Comparison of ENCODE assay signal across 13 cellular contexts in the genomic region with DNA sequence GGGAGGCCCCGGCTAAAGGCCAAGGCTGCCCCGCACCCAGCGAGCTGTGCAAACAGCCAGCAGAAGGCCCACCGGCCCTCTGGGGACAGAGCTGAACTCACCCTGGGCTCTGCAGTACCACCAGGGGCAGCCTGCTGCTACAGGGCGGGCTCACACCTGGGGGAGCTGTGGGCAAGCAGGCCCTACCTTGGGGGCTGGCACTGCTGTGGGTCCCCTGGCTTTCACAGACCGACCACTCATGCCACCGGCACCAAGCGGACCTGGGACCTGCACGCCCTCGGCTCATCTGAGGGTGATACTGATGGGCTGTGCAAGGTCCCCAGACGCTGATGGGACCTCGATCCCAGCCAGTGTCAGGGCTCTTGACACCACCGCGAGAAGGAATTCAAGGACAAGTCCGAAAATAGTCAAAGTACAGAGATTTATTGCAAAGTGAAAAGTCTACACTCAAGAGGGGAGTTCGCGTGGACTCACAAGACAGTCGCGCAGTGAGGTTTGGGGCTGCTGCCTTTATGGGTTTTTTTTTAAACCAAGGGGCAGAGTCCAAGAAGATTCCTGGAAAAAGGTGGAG.
DNase-seq lines count a peak whose midpoint lies in the region; ATAC-seq, FAIRE-seq and TF ChIP-seq lines count a peak whose summit lies in the region.
"Had no signal": no experiment of that assay in that cellular context is flagged by ENCODE, and none has a peak within 500 bp of the region (broad histone marks: within the 10 kb centered on the region; RNA-seq: fewer than 3 reads in every experiment).

No MANE protein-coding gene starts in this region.

- in situ Hi-C loops in IMR-90 (cut with MboI; ENCODE audit: low sequenced_read_pairs): no loop called here
- in situ Hi-C loops in G401 (cut with HindIII; ENCODE audit: low sequenced_read_pairs): no loop called here

- peak overlapping the region; percentile 95; the same call in 1 of the 2 replicates for H3K56ac ChIP-seq in IMR-90 (ENCODE audit: extremely low read depth, insufficient read depth, low read length)

- no peaks in the 10 kb centered on the region for H3K27me3 ChIP-seq in AG04450 (ENCODE audit: control insufficient read depth, insufficient read depth, low read length)
- no peaks in the 10 kb centered on the region for H3K27me3 ChIP-seq in IMR-90 (ENCODE audit: control insufficient read depth, insufficient read depth, low read length)
- H3K27me3 ChIP-seq in endothelial cell of umbilical vein (ENCODE audit: control insufficient read depth in 2 of 2, insufficient read depth in 2 of 2, low read length in 2 of 2): no peaks in the 10 kb centered on the region

- H2AK5ac ChIP-seq in IMR-90 (ENCODE audit: low read depth, low read length): peak overlapping the region; percentile 100

- peak overlapping the region; percentile 97 for H2AK9ac ChIP-seq in IMR-90 (replicated peaks; ENCODE audit: low read depth, low read length, poor library complexity)

- H3K4me3 Mint-ChIP-seq in nephron progenitor cell: no peak overlapping the region
- H3K4me3 Mint-ChIP-seq in stimulated activated effector memory CD8-positive, alpha-beta T cell treated with anti-CD3 and anti-CD28 coated beads, Interleukin-12 subunit alpha, Interleukin-12 subunit beta, amount 100 ng/mL, for 72 hours: no peak overlapping the region
- H3K4me3 Mint-ChIP-seq: activated B cell treated with CpG ODN at 0.5 μM for 24 hours had no signal

- peaks cover 26% of the 10 kb centered on the region for H3K4me1 ChIP-seq in IMR-90 (ENCODE audit: control insufficient read depth, insufficient read depth, low read length)
- peaks cover 28% of the 10 kb centered on the region for H3K4me1 ChIP-seq in endothelial cell of umbilical vein (ENCODE audit: control insufficient read depth, extremely low read depth, insufficient read depth, low read length)

- peak overlapping the region; percentile 99 for H2BK5ac ChIP-seq in IMR-90 (ENCODE audit: low read depth, low read length, poor library complexity, severe bottlenecking)

- H3K9me3 ChIP-seq in AG04450 (ENCODE audit: control insufficient read depth, insufficient read depth, low read length) (peaks cover 10% of the 10 kb centered on the region), IMR-90 (ENCODE audit: control insufficient read depth, insufficient read depth, low read length) (peaks cover 3% of the 10 kb centered on the region), endothelial cell of umbilical vein (replicated peaks; ENCODE audit: control insufficient read depth, insufficient read depth, low read length) (no peaks in the 10 kb centered on the region)

- TF ChIP-seq RAD21 in IMR-90 (IDR thresholded peaks at IDR 0.05; ENCODE audit: low read length): no peak

- intact Hi-C loops in IMR-90 (cut with micrococcal nuclease): no loop called here
- intact Hi-C loops in endothelial cell of umbilical vein (cut with micrococcal nuclease): loop anchor here (2.0 kb wide), 1 partner anchor 31 kb away; no protein-coding TSS in a partner anchor

- H2BK120ac ChIP-seq in IMR-90 (ENCODE audit: low read depth, low read length): peak overlapping the region; percentile 100

- dilution Hi-C loops in IMR-90 (cut with HindIII; ENCODE audit: low sequenced_read_pairs, unreplicated experiment) (no loop called here), endothelial cell of umbilical vein (cut with MboI; ENCODE audit: extremely low pct_ligation_motif_present, low sequenced_read_pairs) (no loop called here)

- H3K4ac ChIP-seq in IMR-90 (ENCODE audit: low read depth, low read length): peak overlapping the region; percentile 99

- H2BK15ac ChIP-seq in IMR-90 (ENCODE audit: low read depth, low read length): peak overlapping the region; percentile 98; the same call in 2 of the 3 replicates

- FAIRE-seq in endothelial cell of umbilical vein (lab: Jason Lieb, UNC): no peak
- FAIRE-seq: small intestine had no signal

- no peaks in the 10 kb centered on the region for H3K36me3 ChIP-seq in IMR-90 (ENCODE audit: control insufficient read depth, insufficient read depth, low read length)
- no peaks in the 10 kb centered on the region for H3K36me3 ChIP-seq in endothelial cell of umbilical vein (ENCODE audit: control insufficient read depth in 2 of 2, extremely low read depth in 1 of 2, insufficient read depth in 2 of 2, low read length in 2 of 2)

- H3K4me3 ChIP-seq in AG04450 (ENCODE audit: low read depth, low read length) (no peak overlapping the region), IMR-90 (ENCODE audit: insufficient read depth, low read depth, low read length) (no peak overlapping the region), endothelial cell of umbilical vein (replicated peaks in 1 of 3; ENCODE audit: insufficient read depth in 1 of 3, low read depth in 1 of 3, low read length in 3 of 3) (no peak overlapping the region)

- H3K27ac Mint-ChIP-seq in nephron progenitor cell: peak overlapping the region; percentile 89
- no peak overlapping the region for H3K27ac Mint-ChIP-seq in stimulated activated effector memory CD8-positive, alpha-beta T cell treated with anti-CD3 and anti-CD28 coated beads, Interleukin-12 subunit alpha, Interleukin-12 subunit beta, amount 100 ng/mL, for 72 hours
- H3K27ac Mint-ChIP-seq: activated B cell treated with CpG ODN at 0.5 μM for 24 hours had no signal

- H4K91ac ChIP-seq in IMR-90 (ENCODE audit: insufficient read depth, low read depth, low read length): peak overlapping the region; percentile 100

- no peak for ATAC-seq in IMR-90 (ENCODE audit: low read depth)
- ATAC-seq in stimulated activated effector memory CD8-positive, alpha-beta T cell treated with anti-CD3 and anti-CD28 coated beads, Interleukin-12 subunit alpha, Interleukin-12 subunit beta, amount 100 ng/mL, for 72 hours: no peak
- no peak for ATAC-seq in GM21367 (IDR thresholded peaks at IDR 0.05; ENCODE audit: unreplicated experiment)

- TF ChIP-seq POLR2A in IMR-90 (IDR thresholded peaks at IDR 0.05; ENCODE audit: low read depth, low read length) (no peak), endothelial cell of umbilical vein (IDR thresholded peaks at IDR 0.05; ENCODE audit: low read depth, low read length) (no peak)

- peak overlapping the region; percentile 97 to 98 for H4K8ac ChIP-seq in IMR-90 (ENCODE audit: low read depth in 2 of 2, low read length in 2 of 2)

- peak overlapping the region; percentile 96 for H3K18ac ChIP-seq in IMR-90 (ENCODE audit: low read depth, low read length)

- 91% methylated on average over 11 of the region's 19 CpGs; no CpG with 5 or more reads in 1 of the 2 experiments for WGBS in IMR-90 (ENCODE audit: extremely low coverage in 2 of 2, insufficient read length in 1 of 2), 2 experiments

- peaks cover 20% of the 10 kb centered on the region for H3K9me1 ChIP-seq in IMR-90 (ENCODE audit: insufficient read depth, low read length)
- no peaks in the 10 kb centered on the region for H3K9me1 ChIP-seq in endothelial cell of umbilical vein (replicated peaks; ENCODE audit: control insufficient read depth, extremely low read depth, insufficient read depth, low read length)

- peaks cover 50% of the 10 kb centered on the region for H3K27me3 Mint-ChIP-seq in nephron progenitor cell (ENCODE audit: low read depth, poor library complexity)

- peaks cover 16% of the 10 kb centered on the region for H3K9me3 Mint-ChIP-seq in nephron progenitor cell
- H3K9me3 Mint-ChIP-seq in stimulated activated effector memory CD8-positive, alpha-beta T cell treated with anti-CD3 and anti-CD28 coated beads, Interleukin-12 subunit alpha, Interleukin-12 subunit beta, amount 100 ng/mL, for 72 hours: no peaks in the 10 kb centered on the region
- H3K9me3 Mint-ChIP-seq: activated B cell treated with CpG ODN at 0.5 μM for 24 hours had no signal

- H4K5ac ChIP-seq in IMR-90 (ENCODE audit: low read depth, low read length): peak overlapping the region; percentile 97

- H2AFZ ChIP-seq in IMR-90 (replicated peaks; ENCODE audit: low read length, poor library complexity): peak overlapping the region; percentile 4
- H2AFZ ChIP-seq in endothelial cell of umbilical vein (ENCODE audit: low read depth, low read length): no peak overlapping the region

- CTCF ChIA-PET in AG04450 (lab: Charles Lee) (no interaction called here), IMR-90 (lab: Yijun Ruan, JAX) (no interaction called here), endothelial cell of umbilical vein (lab: Charles Lee) (interaction anchor here (1.2 to 3.3 kb wide), 10 partner anchors 10 to 124 kb away, joined by 3 to 21 read pairs (median 5); no protein-coding TSS in a partner anchor)

- H4K20me1 ChIP-seq in IMR-90 (ENCODE audit: insufficient read depth, low read length) (no peaks in the 10 kb centered on the region), endothelial cell of umbilical vein (replicated peaks; ENCODE audit: control insufficient read depth, extremely low read depth, insufficient read depth, low read length) (no peaks in the 10 kb centered on the region)

- H3K4me1 Mint-ChIP-seq in nephron progenitor cell: peaks cover 76% of the 10 kb centered on the region
- peaks cover 9% of the 10 kb centered on the region for H3K4me1 Mint-ChIP-seq in stimulated activated effector memory CD8-positive, alpha-beta T cell treated with anti-CD3 and anti-CD28 coated beads, Interleukin-12 subunit alpha, Interleukin-12 subunit beta, amount 100 ng/mL, for 72 hours

- H3K79me1 ChIP-seq in IMR-90 (ENCODE audit: low read depth in 1 of 2, low read length in 2 of 2): peaks cover 2 to 17% of the 10 kb centered on the region in 2 experiments; a peak in 2 of 4 replicates

- BruUV-seq in IMR-90 (replicated peaks; lab: Mats Ljungman, UMichigan) (no TSS peak), endothelial cell of umbilical vein (replicated peaks; lab: Mats Ljungman, UMichigan) (no TSS peak)

- no peaks in the 10 kb centered on the region for H3K79me2 ChIP-seq in endothelial cell of umbilical vein (ENCODE audit: control insufficient read depth, insufficient read depth, low read length)

- H3K4me2 ChIP-seq in IMR-90 (ENCODE audit: low read depth, low read length): no peak overlapping the region
- no peak overlapping the region for H3K4me2 ChIP-seq in endothelial cell of umbilical vein (ENCODE audit: insufficient read depth, low read length)

- peak overlapping the region; percentile 92 for H3K14ac ChIP-seq in IMR-90 (replicated peaks; ENCODE audit: low read depth, low read length)

- H3K36me3 Mint-ChIP-seq in nephron progenitor cell (ENCODE audit: low read depth): no peaks in the 10 kb centered on the region
- no peaks in the 10 kb centered on the region for H3K36me3 Mint-ChIP-seq in stimulated activated effector memory CD8-positive, alpha-beta T cell treated with anti-CD3 and anti-CD28 coated beads, Interleukin-12 subunit alpha, Interleukin-12 subunit beta, amount 100 ng/mL, for 72 hours

- POLR2A ChIA-PET in AG04450 (lab: Yijun Ruan, JAX): interaction anchor here (1.8 kb wide), 1 partner anchor 37 kb away, joined by 16 read pairs; no protein-coding TSS in a partner anchor
- POLR2A ChIA-PET in IMR-90 (lab: Charles Lee; ENCODE audit: unreplicated experiment): no interaction called here
- POLR2A ChIA-PET in endothelial cell of umbilical vein (lab: Charles Lee): no interaction called here

- peak overlapping the region; percentile 47 for H3K27ac ChIP-seq in AG04450 (ENCODE audit: low read depth, low read length)
- H3K27ac ChIP-seq in IMR-90 (ENCODE audit: insufficient read depth, low read length): peak overlapping the region; percentile 94
- peak overlapping the region; percentile 77 for H3K27ac ChIP-seq in endothelial cell of umbilical vein (ENCODE audit: insufficient read depth, low read depth, low read length)

- H2BK20ac ChIP-seq in IMR-90 (ENCODE audit: low read depth, low read length): peak overlapping the region; percentile 100

- peak overlapping the region; percentile 35; the same call in 1 of the 2 replicates for H3K23ac ChIP-seq in IMR-90 (ENCODE audit: low read depth, low read length)

- no peak for DNase-seq in AG04450 (ENCODE audit: low read depth, low spot score)
- DNase-seq in IMR-90: no peak
- no peak for DNase-seq in endothelial cell of umbilical vein (ENCODE audit: low read depth, low spot score)
- DNase-seq in nephron progenitor cell: no peak
- no peak for DNase-seq in stimulated activated effector memory CD8-positive, alpha-beta T cell treated with anti-CD3 and anti-CD28 coated beads, Interleukin-12 subunit alpha, Interleukin-12 subunit beta, amount 100 ng/mL, for 72 hours (ENCODE audit: low spot score in 2 of 2)
- DNase-seq in G401 (ENCODE audit: low spot score): no peak
- DNase-seq in GM10266 (ENCODE audit: extremely low spot score): no peak
- DNase-seq: activated B cell treated with CpG ODN at 0.5 μM for 24 hours; activated T-cell treated with anti-CD3 and anti-CD28 coated beads, Interleukin-2, amount 50 U/mL, for 1 hour; NCI-H1417 treated with DMSO at 0.1 percent for 48 hours; NCI-H526 treated with DMSO at 0.1 percent for 48 hours; small intestine had no signal

- H3K9ac ChIP-seq in IMR-90 (ENCODE audit: low read depth, low read length) (0 out of 2 replicates have a peak overlapping the region, but pooled peaks have one; percentile 70), endothelial cell of umbilical vein (replicated peaks; ENCODE audit: extremely low read depth, insufficient read depth, low read length) (no peak overlapping the region)

- TF ChIP-seq CTCF in AG04450 (IDR thresholded peaks at IDR 0.05; ENCODE audit: low read depth, low read length): no peak
- no peak for TF ChIP-seq CTCF in IMR-90 (conservative IDR thresholded peaks at IDR 0.05; ENCODE audit: low read depth, low read length)
- TF ChIP-seq CTCF in endothelial cell of umbilical vein (IDR thresholded peaks at IDR 0.05; ENCODE audit: extremely low read depth in 1 of 2, insufficient read depth in 1 of 2, low read depth in 1 of 2, low read length in 2 of 2): peak in 1 of 2 donors; percentile 0
- TF ChIP-seq CTCF in nephron progenitor cell (IDR thresholded peaks at IDR 0.05): no peak
- TF ChIP-seq CTCF in GM10266 (IDR thresholded peaks at IDR 0.05; ENCODE audit: control insufficient read depth, insufficient read depth, low read depth, missing control alignments): no peak
